In the genomic region with DNA sequence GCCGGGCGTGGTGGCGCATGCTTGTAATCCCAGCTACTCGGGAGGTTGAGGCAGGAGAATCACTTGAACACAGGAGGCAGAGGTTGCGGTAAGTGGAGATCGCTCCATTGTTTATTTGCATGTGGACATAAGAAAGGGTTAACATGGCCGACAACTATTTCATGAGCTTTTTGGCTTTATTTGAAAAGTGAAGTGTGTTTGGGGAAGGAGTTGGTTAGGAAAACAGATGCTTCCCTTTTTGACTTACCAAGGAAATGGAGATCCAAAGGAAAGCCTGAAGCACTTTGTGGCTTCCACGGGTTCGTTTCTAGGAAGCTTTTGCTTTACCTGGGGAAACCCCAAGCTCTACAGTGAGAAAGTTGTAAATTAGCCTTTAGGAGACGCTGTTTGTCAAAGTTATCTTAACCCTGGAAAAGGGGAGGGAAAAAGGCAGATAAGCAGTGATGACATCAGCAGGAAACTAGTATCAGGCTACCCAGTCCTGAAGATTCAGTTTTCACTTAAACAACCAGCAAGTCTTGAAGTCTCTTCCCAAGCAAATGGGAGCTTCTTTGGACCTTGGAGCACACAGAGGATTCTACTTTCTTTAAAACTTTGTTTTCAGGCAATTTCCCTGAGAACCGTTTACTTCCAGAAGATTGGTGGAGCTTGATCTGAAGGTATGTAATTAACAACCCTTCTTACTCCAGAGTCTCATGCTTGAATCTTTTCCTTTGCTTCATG, we compare ENCODE assay signal across 8 cellular contexts. TPM values are rescaled to one million over a fixed set of nuclear protein-coding genes. Genes with fewer than 3 reads are reported as not detected.
DNase-seq lines count a peak whose midpoint lies in the region; ATAC-seq, FAIRE-seq and TF ChIP-seq lines count a peak whose summit lies in the region.

Gene CASP10 (plus strand): TSS at position 492 of the 723 bp plus-strand sequence. CDS start 2,637 bp downstream, outside the sequence.

- H3K4me1 ChIP-seq in BLaER1 treated with 17β-estradiol and CSF1 and Interleukin-3, amounts not matched to agents 10 nM and 100 nM: peaks cover 31 to 52% (median 41%) of the 10 kb centered on the region in 10 experiments
- H3K4me1 ChIP-seq in OCI-LY3 (ENCODE audit: low read length) (peaks cover 19% of the 10 kb centered on the region), HepG2 (ENCODE audit: insufficient read depth, low read length) (peaks cover 68% of the 10 kb centered on the region)

- peak within 1 kb of the TSS; percentile 67 to 81 (median 77) for H3K9ac ChIP-seq in BLaER1 treated with 17β-estradiol and CSF1 and Interleukin-3, amounts not matched to agents 10 nM and 100 nM
- H3K9ac ChIP-seq in OCI-LY3 (ENCODE audit: low read length) (peak within 1 kb of the TSS; percentile 82), HepG2 (ENCODE audit: insufficient read depth, low read depth, low read length) (peak within 1 kb of the TSS; percentile 88)

- in situ Hi-C loops in HepG2 (cut with HindIII; ENCODE audit: extremely low pct_ligation_motif_present, low pct_unique_long_range_greater_than_20kb): loop anchor here (5.0 kb wide), 1 partner anchor 49 kb away; no protein-coding TSS in a partner anchor

- H3K4me1 Mint-ChIP-seq in central memory CD8-positive, alpha-beta T cell: peaks cover 32% of the 10 kb centered on the region

- peak within 1 kb of the TSS; percentile 100 for H2AFZ ChIP-seq in OCI-LY3 (ENCODE audit: low read depth, low read length)
- peak within 1 kb of the TSS; percentile 93 for H2AFZ ChIP-seq in HepG2 (ENCODE audit: low read length)

- H3K27me3 Mint-ChIP-seq in central memory CD8-positive, alpha-beta T cell: no peaks in the 10 kb centered on the region

- H3K9me3 ChIP-seq in BLaER1 treated with 17β-estradiol and CSF1 and Interleukin-3, amounts not matched to agents 10 nM and 100 nM (replicated peaks in 1 of 11): peaks cover 17 to 29% (median 26%) of the 10 kb centered on the region in 11 experiments; a peak in 21 of 22 replicates
- H3K9me3 ChIP-seq in OCI-LY3 (ENCODE audit: insufficient read depth, low read length): no peaks in the 10 kb centered on the region
- peaks cover 8% of the 10 kb centered on the region; the same call in 1 of the 2 replicates for H3K9me3 ChIP-seq in HepG2 (ENCODE audit: low read length)

- CTCF ChIA-PET in HepG2 (lab: Yijun Ruan, JAX; ENCODE audit: low intra/inter-chr PET ratio, low total read pairs): interaction anchor here (4.5 kb wide), 1 partner anchor 50 kb away, joined by 45 read pairs; no protein-coding TSS in a partner anchor

- TF ChIP-seq CTCF in OCI-LY3 (IDR thresholded peaks at IDR 0.05; ENCODE audit: low read depth, low read length) (peak; percentile 83), HepG2 (CRISPR knock-in tag; IDR thresholded peaks at IDR 0.05) (peak; percentile 96)

- peak within 1 kb of the TSS; percentile 64 to 97 (median 84) for H3K4me2 ChIP-seq in BLaER1 treated with 17β-estradiol and CSF1 and Interleukin-3, amounts not matched to agents 10 nM and 100 nM
- H3K4me2 ChIP-seq in OCI-LY3 (ENCODE audit: low read length) (peak within 1 kb of the TSS; percentile 81), HepG2 (ENCODE audit: low read depth, low read length) (peak within 1 kb of the TSS; percentile 75)

- DNase-seq in central memory CD8-positive, alpha-beta T cell (ENCODE audit: low spot score in 2 of 2): no peak
- DNase-seq in HepG2 (ENCODE audit: low spot score) (peak; percentile 94), ureter (ENCODE audit: low spot score) (no peak)
- DNase-seq in stimulated activated CD4-positive, alpha-beta T cell treated with anti-CD3 and anti-CD28 coated beads, Interleukin-2, amount 100 ng/mL, for 24 hours: no peak

- peak; percentile 95 for FAIRE-seq in HepG2 (lab: Jason Lieb, UNC)

- BruUV-seq in HepG2 (replicated peaks; lab: Mats Ljungman, UMichigan): no TSS peak

- peak within 1 kb of the TSS; percentile 38 to 75 (median 72); a peak in 21 of 22 replicates for H3K27ac ChIP-seq in BLaER1 treated with 17β-estradiol and CSF1 and Interleukin-3, amounts not matched to agents 10 nM and 100 nM
- 0 out of 2 replicates have a peak within 1 kb of the TSS, but pooled peaks have one; percentile 17 for H3K27ac ChIP-seq in OCI-LY3 (ENCODE audit: low read length)
- H3K27ac ChIP-seq in HepG2 (ENCODE audit: extremely low read length, insufficient read depth, low read length): peak within 1 kb of the TSS; percentile 74

- under 1% methylated on average over 11 of the region's 11 CpGs for WGBS in HepG2 (ENCODE audit: low lambda C conversion rate)

- peak; percentile 83 for TF ChIP-seq RAD21 in HepG2 (CRISPR knock-in tag; IDR thresholded peaks at IDR 0.05)

- no peaks in the 10 kb centered on the region for H3K79me2 ChIP-seq in OCI-LY3 (ENCODE audit: low read length)
- H3K79me2 ChIP-seq in HepG2 (ENCODE audit: insufficient read depth, low read length): peaks cover 50% of the 10 kb centered on the region

- H3K4me3 ChIP-seq in BLaER1 treated with 17β-estradiol and CSF1 and Interleukin-3, amounts not matched to agents 10 nM and 100 nM: peak within 1 kb of the TSS; percentile 61 to 73 (median 65)
- H3K4me3 ChIP-seq in OCI-LY3 (ENCODE audit: low read length): peak within 1 kb of the TSS; percentile 83
- peak within 1 kb of the TSS; percentile 68 to 95 (median 74) for H3K4me3 ChIP-seq in HepG2 (replicated peaks in 1 of 3; ENCODE audit: insufficient read depth in 1 of 3, low read depth in 2 of 3, low read length in 3 of 3)

- H3K36me3 ChIP-seq in BLaER1 treated with 17β-estradiol and CSF1 and Interleukin-3, amounts not matched to agents 10 nM and 100 nM: peaks cover 5 to 21% (median 16%) of the 10 kb centered on the region in 11 experiments; a peak in 18 of 22 replicates
- H3K36me3 ChIP-seq in OCI-LY3 (replicated peaks; ENCODE audit: low read depth, low read length): no peaks in the 10 kb centered on the region
- H3K36me3 ChIP-seq in HepG2 (replicated peaks in 1 of 2; ENCODE audit: control insufficient read depth in 1 of 2, insufficient read depth in 2 of 2, low read length in 2 of 2): peaks cover 9 to 23% of the 10 kb centered on the region in 2 experiments; a peak in 4 of 5 replicates

- H4K20me1 ChIP-seq in BLaER1 treated with 17β-estradiol and CSF1 and Interleukin-3, amounts not matched to agents 10 nM and 100 nM: peaks cover 0 to 11% (median 0%) of the 10 kb centered on the region in 11 experiments; a peak in 2 of 22 replicates
- H4K20me1 ChIP-seq in OCI-LY3 (ENCODE audit: insufficient read depth, low read length) (no peaks in the 10 kb centered on the region), HepG2 (ENCODE audit: insufficient read depth, low read length) (no peaks in the 10 kb centered on the region)

- peaks cover 16% of the 10 kb centered on the region for H3K36me3 Mint-ChIP-seq in central memory CD8-positive, alpha-beta T cell (ENCODE audit: insufficient read depth)

- TF ChIP-seq POLR2A in HepG2 (IDR thresholded peaks at IDR 0.05; ENCODE audit: insufficient read depth in 1 of 2, low read depth in 2 of 2, low read length in 2 of 2): peak; percentile 70 to 88

- H3K9me3 Mint-ChIP-seq in central memory CD8-positive, alpha-beta T cell: no peaks in the 10 kb centered on the region

- peak within 1 kb of the TSS; percentile 81 for H3K27ac Mint-ChIP-seq in central memory CD8-positive, alpha-beta T cell (ENCODE audit: low read depth)

- intact Hi-C loops in HepG2 (cut with micrococcal nuclease; ENCODE audit: unreplicated experiment): loop anchor here (1.0 kb wide), 2 partner anchors 21 to 49 kb away; no protein-coding TSS in a partner anchor

- TF ChIP-seq EP300 in HepG2 (IDR thresholded peaks at IDR 0.05; ENCODE audit: low read depth in 2 of 2, low read length in 2 of 2): 0 out of 4 replicates have a peak, but pooled peaks of 1 of the 2 experiments have one; percentile 52
- 0 out of 2 replicates have a peak, but pooled peaks have one; percentile 26 for TF ChIP-seq EP300 in HepG2 (CRISPR knock-in tag; IDR thresholded peaks at IDR 0.05; ENCODE audit: borderline replicate concordance)

- peak within 1 kb of the TSS; percentile 89 for H3K4me3 Mint-ChIP-seq in central memory CD8-positive, alpha-beta T cell

- peak; percentile 73 for ATAC-seq in GM18861 (IDR thresholded peaks at IDR 0.05; ENCODE audit: unreplicated experiment)
- peak; percentile 80 for ATAC-seq in HG03066 (IDR thresholded peaks at IDR 0.05; ENCODE audit: low read depth, unreplicated experiment)
- ATAC-seq in central memory CD8-positive, alpha-beta T cell (replicated peaks; ENCODE audit: extremely low read depth, poor library complexity, severe bottlenecking): peak; percentile 84
- ATAC-seq in HepG2: peak; percentile 84

- POLR2A ChIA-PET in HepG2 (lab: Yijun Ruan, JAX): interaction anchor here (0.9 to 3.3 kb wide), 20 partner anchors 9 to 318 kb away, joined by 3 to 138 read pairs (median 4); partner anchors contain the start of genes CLK1, HYCC2, NIF3L1 and ORC2

- H3K27me3 ChIP-seq in BLaER1 treated with 17β-estradiol and CSF1 and Interleukin-3, amounts not matched to agents 10 nM and 100 nM: peaks cover 0 to 42% (median 29%) of the 10 kb centered on the region in 11 experiments; a peak in 20 of 22 replicates
- H3K27me3 ChIP-seq in OCI-LY3 (ENCODE audit: low read depth, low read length): peaks cover 5% of the 10 kb centered on the region; the same call in 1 of the 2 replicates
- no peaks in the 10 kb centered on the region; a peak in 1 of 5 replicates for H3K27me3 ChIP-seq in HepG2 (ENCODE audit: control insufficient read depth in 1 of 2, insufficient read depth in 2 of 2, low read length in 2 of 2)

RNA-seq across cellular contexts. Expression of gene CASP10, which starts in this region (rescaled TPM):
- total RNA-seq in HepG2 (2016; rRNA removed; fragmentation: Illumina TruSeq; extraction: Trizol) (22.2 and 31.1 TPM in 2 replicates), ureter (16.6 TPM)
- 1.6 and 2.2 TPM in 2 replicates for total RNA-seq in HepG2 (2016; cell fraction: cytosol; rRNA removed; fragmentation: Illumina TruSeq; extraction: Trizol; ENCODE audit: low read depth)
- 22.9 and 30.3 TPM in 2 replicates for total RNA-seq in HepG2 (2016; cell fraction: insoluble cytoplasmic fraction; rRNA removed; fragmentation: Illumina TruSeq; extraction: Trizol)
- total RNA-seq in HepG2 (2016; cell fraction: membrane; rRNA removed; fragmentation: Illumina TruSeq; extraction: Trizol): 6.6 and 8.3 TPM in 2 replicates
- total RNA-seq in HepG2 (2016; cell fraction: nucleus; rRNA removed; fragmentation: Illumina TruSeq; extraction: Trizol): 26.9 and 27.1 TPM in 2 replicates
- polyA plus RNA-seq in HepG2 (2011; rRNA removed): 23.8 and 25.1 TPM in 2 replicates
- 12.7 and 16.6 TPM in 2 replicates for polyA plus RNA-seq in HepG2 (2011; cell fraction: cytosol; rRNA removed)
- polyA plus RNA-seq in HepG2 (2011; cell fraction: nucleus; rRNA removed): 24.5 and 34.7 TPM in 2 replicates
- 11.2 and 17.0 TPM in 2 replicates for polyA plus RNA-seq in HepG2 (2012)
- 0.84 and 1.2 TPM in 2 replicates for polyA plus RNA-seq in HepG2 (2016; cell fraction: cytosol; fragmentation: Illumina TruSeq; extraction: Trizol; ENCODE audit: low read depth)
- 14.4 and 15.3 TPM in 2 replicates for polyA plus RNA-seq in HepG2 (2016; cell fraction: insoluble cytoplasmic fraction; fragmentation: Illumina TruSeq; extraction: Trizol; ENCODE audit: low read depth)
- polyA plus RNA-seq in HepG2 (2016; cell fraction: membrane; fragmentation: Illumina TruSeq; extraction: Trizol; ENCODE audit: low read depth): 1.9 and 2.2 TPM in 2 replicates
- 20.1 and 22.5 TPM in 2 replicates for polyA plus RNA-seq in HepG2 (2016; cell fraction: nucleus; fragmentation: Illumina TruSeq; extraction: Trizol; ENCODE audit: insufficient read depth, low read depth)
- polyA minus RNA-seq in HepG2 (2011; rRNA and poly(A)+ RNA removed; ENCODE audit: low replicate concordance): 7.9 and 31.1 TPM in 2 replicates
- 14.6 and 20.1 TPM in 2 replicates for polyA minus RNA-seq in HepG2 (2011; cell fraction: cytosol; rRNA and poly(A)+ RNA removed)
- 47.4 and 79.1 TPM in 2 replicates for polyA minus RNA-seq in HepG2 (2011; cell fraction: nucleus; rRNA and poly(A)+ RNA removed)

Comparison
In these comparisons a context has a peak if more than half of its experiments do, and no peak if none do; other contexts are left out.
1. H3K27ac ChIP-seq: peak in every context shown above with its lines; median percentile 74 in HepG2; 72 in BLaER1 treated with 17β-estradiol and CSF1 and Interleukin-3, amounts not matched to agents 10 nM and 100 nM; 17 in OCI-LY3.